Comparison of ENCODE assay signal across 30 cellular contexts in the genomic region with DNA sequence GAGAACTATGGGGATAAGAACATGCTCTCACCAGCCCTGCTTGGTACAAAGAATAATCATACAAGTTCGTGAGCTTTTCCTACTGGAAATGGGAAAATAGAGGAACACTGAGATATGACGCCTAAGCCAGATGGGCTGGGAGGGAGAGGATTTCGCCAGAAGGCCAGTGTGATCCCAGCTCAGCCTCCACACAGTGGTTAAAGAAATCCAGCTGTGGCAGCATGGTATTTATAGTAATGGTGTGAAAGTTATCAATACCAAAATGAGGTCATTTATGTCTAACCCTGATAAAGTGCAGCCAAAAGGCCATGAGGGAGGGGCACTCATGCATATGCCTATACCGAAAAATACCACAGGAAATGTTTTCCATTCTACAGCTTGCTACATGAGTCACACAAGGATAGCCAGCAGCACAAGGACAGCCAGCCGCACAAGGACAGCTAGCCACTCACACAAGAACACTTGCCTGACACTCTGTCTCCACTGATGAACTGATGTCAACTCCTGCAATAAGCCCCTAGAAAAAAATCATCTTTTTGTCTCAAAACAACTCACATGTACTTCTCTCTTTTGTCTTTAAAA. TPM values are rescaled to one million over a fixed set of nuclear protein-coding genes. Genes with fewer than 3 reads are reported as not detected.
DNase-seq lines count a peak whose midpoint lies in the region; ATAC-seq, FAIRE-seq and TF ChIP-seq lines count a peak whose summit lies in the region.
"Had no signal": no experiment of that assay in that cellular context is flagged by ENCODE, and none has a peak within 500 bp of the region (broad histone marks: within the 10 kb centered on the region; RNA-seq: fewer than 3 reads in every experiment).

No MANE protein-coding gene starts in this region.

- ATAC-seq in HG02852 (IDR thresholded peaks at IDR 0.05; ENCODE audit: unreplicated experiment): no peak
- ATAC-seq: activated naive CD4-positive, alpha-beta T cell treated with anti-CD3 and anti-CD28 coated beads, Interleukin-2, amount 50 U/mL, for 72 hours; foreskin keratinocyte; naive thymus-derived CD4-positive, alpha-beta T cell; SK-N-SH treated with all-trans-retinoic acid at 6 μM for 48 hours; stimulated activated naive CD8-positive, alpha-beta T cell treated with anti-CD3 and anti-CD28 coated beads, Interleukin-15, amount 100 ng/mL, for 72 hours had no signal

- no peak for TF ChIP-seq POLR2A in H54 (IDR thresholded peaks at IDR 0.05; ENCODE audit: low read depth, low read length)

- FAIRE-seq in H54 (lab: Jason Lieb, UNC): peak; percentile 86
- FAIRE-seq: endometrium, GM18507, keratinocyte had no signal

- peak; percentile 26 for DNase-seq in A172 (ENCODE audit: low spot score)
- peak; percentile 12 for DNase-seq in H54 (ENCODE audit: insufficient read length, low spot score)
- peak; percentile 46 for DNase-seq in SW480 (ENCODE audit: low spot score)
- DNase-seq in islet precursor cell: peak; percentile 55
- DNase-seq in NCI-H1436 treated with DMSO at 0.1 percent for 48 hours (lab: John Stamatoyannopoulos, UW): no peak
- DNase-seq in NCI-H446 treated with DMSO at 0.1 percent for 48 hours (lab: John Stamatoyannopoulos, UW): no peak
- no peak for DNase-seq in NK-92 (lab: John Stamatoyannopoulos, UW; ENCODE audit: unreplicated experiment)
- DNase-seq: ACHN; activated CD4-positive, alpha-beta T cell treated with anti-CD3 and anti-CD28 coated beads for 1 hour; colonic mucosa; DMS 273 treated with DMSO at 0.1 percent for 48 hours; foreskin keratinocyte; HFFc6; hippocampal formation; naive thymus-derived CD4-positive, alpha-beta T cell; NCI-H1105 treated with DMSO at 0.1 percent for 48 hours; NCI-H2171 treated with DMSO at 0.1 percent for 48 hours; NCI-H82; ovary; RPMI8226; stimulated activated naive CD8-positive, alpha-beta T cell treated with anti-CD3 and anti-CD28 coated beads, Interleukin-15, amount 100 ng/mL, for 72 hours; T1000; upper lobe of right lung had no signal

RNA-seq across cellular contexts. Expression of gene FRMPD2, which starts 49.4 kb away (rescaled TPM):
- not detected in 2 replicates for total RNA-seq in A172 (2014; rRNA removed; shearing (Covaris generic))
- total RNA-seq: activated CD8-positive, alpha-beta memory T cell treated with anti-CD3 and anti-CD28 coated beads for 36 hours; foreskin keratinocyte; HFFc6; upper lobe of right lung had no signal

Comparison
In these comparisons a context has a peak if more than half of its experiments do, and no peak if none do; other contexts are left out.
1. DNase-seq: peak in A172 (single experiment), H54 (single experiment), SW480 (single experiment) and islet precursor cell (single experiment); none in NCI-H1436 treated with DMSO at 0.1 percent for 48 hours (single experiment), NCI-H446 treated with DMSO at 0.1 percent for 48 hours (single experiment) and NK-92 (single experiment).